ENCODE assay signal across 11 cellular contexts in the genomic region with DNA sequence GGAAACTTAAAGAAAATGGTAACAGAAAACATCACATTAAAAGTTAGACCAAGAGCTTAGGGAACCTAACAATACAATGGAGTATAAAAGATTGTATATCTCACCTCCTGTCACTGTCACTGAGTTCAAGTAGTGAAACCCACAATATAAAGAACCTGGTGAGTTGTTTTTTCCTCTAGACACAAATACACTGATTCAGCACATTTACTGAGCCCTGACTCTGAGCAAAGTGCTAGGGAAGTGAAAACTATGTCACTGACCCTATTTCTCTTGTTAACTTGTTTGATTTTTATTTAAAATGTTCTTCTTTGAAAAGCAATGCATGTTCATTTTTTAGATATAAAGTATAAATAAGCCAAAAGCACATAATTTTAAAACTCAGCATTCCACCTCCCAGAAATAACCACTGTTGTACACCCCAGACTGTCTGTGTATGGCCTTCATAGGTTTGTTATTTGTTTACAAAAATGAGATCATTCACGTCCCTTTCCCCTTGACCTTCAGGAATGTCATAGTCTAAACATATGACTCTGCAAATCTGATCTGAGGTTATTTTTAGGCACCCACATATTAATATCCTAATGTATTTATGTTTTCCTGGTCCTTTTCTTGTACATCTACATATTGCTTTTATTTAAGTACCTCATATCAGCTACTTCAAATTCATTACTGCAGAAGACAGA.
A peak's percentile ranks its signal among the peaks of the same experiment; 100 is the strongest.
DNase-seq lines count a peak whose midpoint lies in the region; ATAC-seq and TF ChIP-seq lines count a peak whose summit lies in the region.
"Had no signal": no experiment of that assay in that cellular context is flagged by ENCODE, and none has a peak within 500 bp of the region (broad histone marks: within the 10 kb centered on the region; RNA-seq: fewer than 3 reads in every experiment).

No MANE protein-coding gene starts in this region.

- no peaks in the 10 kb centered on the region for H3K4me1 ChIP-seq in mucosa of descending colon (ENCODE audit: low read depth)

- intact Hi-C loops in mucosa of descending colon (cut with DNase I, micrococcal nuclease): no loop called here

- in situ Hi-C loops in KBM-7 (cut with MboI; ENCODE audit: low pct_unique_long_range_greater_than_20kb, low sequenced_read_pairs): no loop called here

- no peak for TF ChIP-seq CTCF in mucosa of descending colon (IDR thresholded peaks at IDR 0.05)

- peak; percentile 29 for DNase-seq in DMS79 treated with DMSO at 0.1 percent for 48 hours (lab: John Stamatoyannopoulos, UW)
- DNase-seq in DMS79 (lab: John Stamatoyannopoulos, UW): no peak
- no peak for DNase-seq in mucosa of descending colon
- DNase-seq in retina: no peak
- no peak for DNase-seq in KBM-7
- no peak for DNase-seq in NCI-H526 treated with DMSO at 0.1 percent for 48 hours (lab: John Stamatoyannopoulos, UW)
- DNase-seq: activated CD4-positive, alpha-beta T cell treated with anti-CD3 and anti-CD28 coated beads, Interleukin-2, amount 50 U/mL, for 4 hours; heart left ventricle had no signal

- ATAC-seq in GM21528 (IDR thresholded peaks at IDR 0.05; ENCODE audit: low FRiP score, unreplicated experiment) (peak; percentile 52), HG03520 (IDR thresholded peaks at IDR 0.05; ENCODE audit: unreplicated experiment) (peak; percentile 64), mucosa of descending colon (peak; percentile 33)

- no peaks in the 10 kb centered on the region for H3K9me3 ChIP-seq in mucosa of descending colon
- H3K9me3 ChIP-seq: heart left ventricle had no signal

- H3K36me3 ChIP-seq in mucosa of descending colon (ENCODE audit: low read depth): no peaks in the 10 kb centered on the region
- H3K36me3 ChIP-seq: cardiac muscle cell, heart left ventricle had no signal

- no peak overlapping the region for H3K4me3 ChIP-seq in mucosa of descending colon
- H3K4me3 ChIP-seq: cardiac muscle cell, heart left ventricle had no signal
